ENCODE assay signal across 7 cellular contexts in genomic region chr2:219251656-219252055, GRCh38. TPM values are rescaled to one million over a fixed set of nuclear protein-coding genes. Genes with fewer than 3 reads are reported as not detected.
A peak's percentile ranks its signal among the peaks of the same experiment; 100 is the strongest.
DNase-seq lines count a peak whose midpoint lies in the region; ATAC-seq and TF ChIP-seq lines count a peak whose summit lies in the region.
"Had no signal": no experiment of that assay in that cellular context is flagged by ENCODE, and none has a peak within 500 bp of the region (broad histone marks: within the 10 kb centered on the region; RNA-seq: fewer than 3 reads in every experiment).

No MANE protein-coding gene starts in this region.

- H3K27me3 ChIP-seq in GM23338 (ENCODE audit: insufficient read depth) (peaks cover 43% of the 10 kb centered on the region), BE2C (peaks cover 48% of the 10 kb centered on the region)

- H3K9me2 ChIP-seq in GM23338 (ENCODE audit: insufficient read depth) = no peaks in the 10 kb centered on the region

- intact Hi-C loops in left colon (cut with DNase I, micrococcal nuclease) = no loop called here

- H3K79me2 ChIP-seq in GM23338 (replicated peaks; ENCODE audit: insufficient read depth) = no peaks in the 10 kb centered on the region

- H3F3A ChIP-seq in GM23338 (replicated peaks; ENCODE audit: low read depth) = no peaks in the 10 kb centered on the region; the same call in 1 of the 2 replicates

- TF ChIP-seq CTCF in GM23338 (conservative IDR thresholded peaks at IDR 0.05; ENCODE audit: low read depth in 2 of 2) (no peak), nephron (IDR thresholded peaks at IDR 0.05; ENCODE audit: unreplicated experiment in 3 of 3) (no peak), BE2C (IDR thresholded peaks at IDR 0.05; ENCODE audit: low read depth, low read length) (no peak)

- ATAC-seq in GM23338 (no peak), GM21723 (IDR thresholded peaks at IDR 0.05; ENCODE audit: unreplicated experiment) (no peak), left colon (no peak)
- no peak for ATAC-seq in activated T-helper 17 cell treated with anti-CD3 and anti-CD28 coated beads, Interleukin-2, amount 50 U/mL, for 72 hours (replicated peaks)

- peaks cover 44% of the 10 kb centered on the region for H3K4me1 Mint-ChIP-seq in GM23338
- H3K4me1 Mint-ChIP-seq in activated T-helper 17 cell treated with anti-CD3 and anti-CD28 coated beads, Interleukin-2, amount 50 U/mL, for 72 hours = peaks cover 53% of the 10 kb centered on the region
- H3K4me1 Mint-ChIP-seq in nephron = peaks cover 49% of the 10 kb centered on the region

- no peak overlapping the region for H3K4me3 ChIP-seq in GM23338
- H3K4me3 ChIP-seq in BE2C (ENCODE audit: low read depth, low read length) = no peak overlapping the region

- H3K9me3 Mint-ChIP-seq in GM23338 (no peaks in the 10 kb centered on the region), nephron (no peaks in the 10 kb centered on the region)
- H3K9me3 Mint-ChIP-seq in activated T-helper 17 cell treated with anti-CD3 and anti-CD28 coated beads, Interleukin-2, amount 50 U/mL, for 72 hours = no peaks in the 10 kb centered on the region

- peaks cover 44% of the 10 kb centered on the region for H3K36me3 Mint-ChIP-seq in GM23338 (ENCODE audit: low read depth)
- peaks cover 66% of the 10 kb centered on the region for H3K36me3 Mint-ChIP-seq in activated T-helper 17 cell treated with anti-CD3 and anti-CD28 coated beads, Interleukin-2, amount 50 U/mL, for 72 hours (ENCODE audit: low read depth)
- no peaks in the 10 kb centered on the region for H3K36me3 Mint-ChIP-seq in nephron (ENCODE audit: low read depth)

- peaks cover 40% of the 10 kb centered on the region for H3K27me3 Mint-ChIP-seq in GM23338 (ENCODE audit: insufficient read depth, low read depth, poor library complexity)
- H3K27me3 Mint-ChIP-seq in activated T-helper 17 cell treated with anti-CD3 and anti-CD28 coated beads, Interleukin-2, amount 50 U/mL, for 72 hours = no peaks in the 10 kb centered on the region
- peaks cover 60% of the 10 kb centered on the region for H3K27me3 Mint-ChIP-seq in nephron (ENCODE audit: low read depth)

- H3K4me1 ChIP-seq in GM23338 (ENCODE audit: insufficient read depth) = peaks cover 7% of the 10 kb centered on the region; the same call in 1 of the 2 replicates
- H3K4me1 ChIP-seq in BE2C = peaks cover 15% of the 10 kb centered on the region

- DNase-seq in GM23338 (ENCODE audit: low spot score) = no peak
- DNase-seq in BE2C = no peak
- no peak for DNase-seq in left colon
- DNase-seq: T-helper 9 cell had no signal

- H2AFZ ChIP-seq in GM23338 = no peak overlapping the region

- no peak overlapping the region for H3K27ac ChIP-seq in GM23338 (ENCODE audit: low read depth)

- peaks cover 3% of the 10 kb centered on the region; the same call in 1 of the 2 replicates for H3K36me3 ChIP-seq in GM23338 (ENCODE audit: insufficient read depth)
- no peaks in the 10 kb centered on the region for H3K36me3 ChIP-seq in BE2C

- H3K27ac Mint-ChIP-seq in GM23338 (no peak overlapping the region), nephron (peak overlapping the region in 1 of 3 experiments; percentile 68)
- peak overlapping the region; percentile 95 for H3K27ac Mint-ChIP-seq in activated T-helper 17 cell treated with anti-CD3 and anti-CD28 coated beads, Interleukin-2, amount 50 U/mL, for 72 hours

- peak overlapping the region; percentile 85 for H3K4me3 Mint-ChIP-seq in GM23338
- H3K4me3 Mint-ChIP-seq in activated T-helper 17 cell treated with anti-CD3 and anti-CD28 coated beads, Interleukin-2, amount 50 U/mL, for 72 hours = peak overlapping the region; percentile 81
- H3K4me3 Mint-ChIP-seq in nephron = peak overlapping the region; percentile 15 to 56 (median 51)

- H4K20me1 ChIP-seq in GM23338 (replicated peaks; ENCODE audit: insufficient read depth) = no peaks in the 10 kb centered on the region

- 0 out of 2 replicates have a peak overlapping the region, but pooled peaks have one; percentile 96 for H3K4me2 ChIP-seq in GM23338

- H3K9me3 ChIP-seq in BE2C = no peaks in the 10 kb centered on the region

TF ChIP-seq in GM23338, 12 proteins besides CTCF, POLR2A, EP300 and RAD21 (continues in another document):
- TF ChIP-seq NANOG (IDR thresholded peaks at IDR 0.05; ENCODE audit: borderline replicate concordance) (no peak), POLR2AphosphoS5 (IDR thresholded peaks at IDR 0.05; ENCODE audit: low read depth) (no peak)

RNA-seq across cellular contexts. Expression of gene TUBA4B, which starts 1.4 kb away (rescaled TPM):
- total RNA-seq in GM23338 (2014; rRNA removed; shearing (Covaris generic)) = 0.14 TPM in 1 of 2 replicates, not detected in the other
- polyA plus RNA-seq in GM23338 (2016; fragmentation: Nextera tagmentation; extraction: Ambion mirVana) = 0.17 TPM in 1 of 2 replicates, not detected in the other
- not detected for total RNA-seq in activated T-helper 17 cell treated with anti-CD3 and anti-CD28 coated beads, Interleukin-2, amount 50 U/mL, for 72 hours
- polyA plus RNA-seq in BE2C (2012; ENCODE audit: insufficient read depth, insufficient read length, low read depth) = 0.37 TPM
- total RNA-seq in left colon = not detected

RNA-seq across cellular contexts. Expression of gene TUBA4A, which starts 2.1 kb away (rescaled TPM):
- 77.7 and 89.6 TPM in 2 replicates for total RNA-seq in GM23338 (2014; rRNA removed; shearing (Covaris generic))
- polyA plus RNA-seq in GM23338 (2016; fragmentation: Nextera tagmentation; extraction: Ambion mirVana) = 43.3 and 44.3 TPM in 2 replicates
- 100 to 1,000 TPM; 347 to 530 TPM for total RNA-seq in activated T-helper 17 cell treated with anti-CD3 and anti-CD28 coated beads, Interleukin-2, amount 50 U/mL, for 72 hours
- polyA plus RNA-seq in BE2C (2012; ENCODE audit: insufficient read depth, insufficient read length, low read depth) = 24.7 TPM
- total RNA-seq in left colon = 10 to 100 TPM; 60.2 to 83.1 TPM

RNA-seq across cellular contexts. Expression of gene STK16, which starts 6.4 kb away (rescaled TPM):
- total RNA-seq in GM23338 (2014; rRNA removed; shearing (Covaris generic)) = 12.1 and 17.0 TPM in 2 replicates
- polyA plus RNA-seq in GM23338 (2016; fragmentation: Nextera tagmentation; extraction: Ambion mirVana) = 3.1 and 3.4 TPM in 2 replicates
- total RNA-seq in activated T-helper 17 cell treated with anti-CD3 and anti-CD28 coated beads, Interleukin-2, amount 50 U/mL, for 72 hours = 10 to 100 TPM; 22.0 to 30.3 TPM
- polyA plus RNA-seq in BE2C (2012; ENCODE audit: insufficient read depth, insufficient read length, low read depth) = 130 TPM
- 10 to 100 TPM; 41.9 to 42.5 TPM for total RNA-seq in left colon

RNA-seq across cellular contexts. Expression of gene GLB1L, which starts 6.4 kb away (rescaled TPM):
- total RNA-seq in GM23338 (2014; rRNA removed; shearing (Covaris generic)) = 5.4 and 5.6 TPM in 2 replicates
- 1.7 TPM in 2 replicates for polyA plus RNA-seq in GM23338 (2016; fragmentation: Nextera tagmentation; extraction: Ambion mirVana)
- 1 to 10 TPM; 2.8 to 5.3 TPM for total RNA-seq in activated T-helper 17 cell treated with anti-CD3 and anti-CD28 coated beads, Interleukin-2, amount 50 U/mL, for 72 hours
- polyA plus RNA-seq in BE2C (2012; ENCODE audit: insufficient read depth, insufficient read length, low read depth) = 9.1 TPM
- total RNA-seq in left colon = 1 to 10 TPM; 4.2 to 4.5 TPM

RNA-seq across cellular contexts. Expression of gene ANKZF1, which starts 22.1 kb away (rescaled TPM):
- 51.2 and 61.9 TPM in 2 replicates for total RNA-seq in GM23338 (2014; rRNA removed; shearing (Covaris generic))
- 29.9 TPM in 2 replicates for polyA plus RNA-seq in GM23338 (2016; fragmentation: Nextera tagmentation; extraction: Ambion mirVana)
- 100 to 1,000 TPM; 109 to 367 TPM for total RNA-seq in activated T-helper 17 cell treated with anti-CD3 and anti-CD28 coated beads, Interleukin-2, amount 50 U/mL, for 72 hours
- polyA plus RNA-seq in BE2C (2012; ENCODE audit: insufficient read depth, insufficient read length, low read depth) = 67.7 TPM
- 10 to 100 TPM; 33.8 to 40.9 TPM for total RNA-seq in left colon
